ENCODE assay signal across 10 cellular contexts in genomic region chr18:77080283-77080682, GRCh38. TPM values are rescaled to one million over a fixed set of nuclear protein-coding genes. Genes with fewer than 3 reads are reported as not detected.
A peak's percentile ranks its signal among the peaks of the same experiment; 100 is the strongest.
DNase-seq lines count a peak whose midpoint lies in the region; ATAC-seq, FAIRE-seq and TF ChIP-seq lines count a peak whose summit lies in the region.
"Had no signal": no experiment of that assay in that cellular context is flagged by ENCODE, and none has a peak within 500 bp of the region (broad histone marks: within the 10 kb centered on the region; RNA-seq: fewer than 3 reads in every experiment).

No MANE protein-coding gene starts in this region.

- POLR2A ChIA-PET in HEK293T (lab: Yijun Ruan, JAX): no interaction called here

- ATAC-seq in GM21381 (IDR thresholded peaks at IDR 0.05; ENCODE audit: unreplicated experiment) (peak; percentile 89), HG03460 (IDR thresholded peaks at IDR 0.05; ENCODE audit: unreplicated experiment) (peak; percentile 92)
- peak; percentile 88 for ATAC-seq in effector memory CD8-positive, alpha-beta T cell (replicated peaks)

- H3K9me3 Mint-ChIP-seq in effector memory CD8-positive, alpha-beta T cell: no peaks in the 10 kb centered on the region

- H3K27ac Mint-ChIP-seq in effector memory CD8-positive, alpha-beta T cell: peak overlapping the region; percentile 67 to 90

- FAIRE-seq in GM12891 (lab: Jason Lieb, UNC): peak; percentile 91

- H3K4me1 Mint-ChIP-seq in effector memory CD8-positive, alpha-beta T cell (ENCODE audit: low read depth in 2 of 2): peaks cover 78 to 88% of the 10 kb centered on the region in 2 donors

- peak; percentile 44 for DNase-seq in GM12891 (ENCODE audit: insufficient read length, low spot score)
- peak; percentile 58 to 61 (median 60) for DNase-seq in effector memory CD8-positive, alpha-beta T cell
- DNase-seq in stimulated activated CD4-positive, alpha-beta T cell treated with anti-CD3 and anti-CD28 coated beads, Interleukin-2, amount 100 ng/mL, for 24 hours: no peak
- no peak for DNase-seq in activated CD4-positive, alpha-beta T cell treated with anti-CD3 and anti-CD28 coated beads for 4 hours
- DNase-seq in iPS-NIHi11 (ENCODE audit: low spot score): no peak
- DNase-seq in HEK293T (ENCODE audit: extremely low spot score): no peak
- DNase-seq: effector CD4-positive, alpha-beta T cell; SK-N-SH had no signal

- H3K27me3 Mint-ChIP-seq in effector memory CD8-positive, alpha-beta T cell: no peaks in the 10 kb centered on the region

- CTCF ChIA-PET in HEK293T (lab: Yijun Ruan, JAX): no interaction called here

- TF ChIP-seq POLR2A in GM12891 (IDR thresholded peaks at IDR 0.05; ENCODE audit: low read depth, low read length): no peak

- peaks cover 36% of the 10 kb centered on the region for H3K36me3 Mint-ChIP-seq in effector memory CD8-positive, alpha-beta T cell (ENCODE audit: insufficient read depth)

- peak overlapping the region; percentile 55 to 68 for H3K4me3 Mint-ChIP-seq in effector memory CD8-positive, alpha-beta T cell

TF ChIP-seq in GM12891, 5 proteins besides CTCF, POLR2A, EP300 and RAD21:
- peak; percentile 94 for TF ChIP-seq SPI1 (IDR thresholded peaks at IDR 0.05; ENCODE audit: low read depth, low read length)
- TF ChIP-seq TAF1 (IDR thresholded peaks at IDR 0.05; ENCODE audit: low read depth, low read length): no peak
- TF ChIP-seq POU2F2 (IDR thresholded peaks at IDR 0.05; ENCODE audit: low read depth, low read length): no peak

TF ChIP-seq in HEK293T, 16 proteins besides CTCF, POLR2A, EP300 and RAD21:
- TF ChIP-seq TARDBP (IDR thresholded peaks at IDR 0.05) (no peak), FOXA1 (IDR thresholded peaks at IDR 0.05) (no peak), FOXK2 (IDR thresholded peaks at IDR 0.05) (no peak), ARNT (IDR thresholded peaks at IDR 0.05) (no peak), FOXM1 (IDR thresholded peaks at IDR 0.05; ENCODE audit: borderline replicate concordance) (no peak), SUZ12 (IDR thresholded peaks at IDR 0.05) (no peak), NFRKB (IDR thresholded peaks at IDR 0.05) (no peak), LEF1 (IDR thresholded peaks at IDR 0.05; ENCODE audit: borderline replicate concordance) (no peak), CTBP1 (IDR thresholded peaks at IDR 0.05; ENCODE audit: borderline replicate concordance) (no peak), BHLHE40 (IDR thresholded peaks at IDR 0.05; ENCODE audit: borderline replicate concordance) (no peak), HDGF (IDR thresholded peaks at IDR 0.05; ENCODE audit: borderline replicate concordance) (no peak), ELF4 (IDR thresholded peaks at IDR 0.05) (no peak), ZNF384 (IDR thresholded peaks at IDR 0.05) (no peak), L3MBTL2 (conservative IDR thresholded peaks at IDR 0.05) (no peak), SP1 (IDR thresholded peaks at IDR 0.05) (no peak)
- TF ChIP-seq, protein P1, sequence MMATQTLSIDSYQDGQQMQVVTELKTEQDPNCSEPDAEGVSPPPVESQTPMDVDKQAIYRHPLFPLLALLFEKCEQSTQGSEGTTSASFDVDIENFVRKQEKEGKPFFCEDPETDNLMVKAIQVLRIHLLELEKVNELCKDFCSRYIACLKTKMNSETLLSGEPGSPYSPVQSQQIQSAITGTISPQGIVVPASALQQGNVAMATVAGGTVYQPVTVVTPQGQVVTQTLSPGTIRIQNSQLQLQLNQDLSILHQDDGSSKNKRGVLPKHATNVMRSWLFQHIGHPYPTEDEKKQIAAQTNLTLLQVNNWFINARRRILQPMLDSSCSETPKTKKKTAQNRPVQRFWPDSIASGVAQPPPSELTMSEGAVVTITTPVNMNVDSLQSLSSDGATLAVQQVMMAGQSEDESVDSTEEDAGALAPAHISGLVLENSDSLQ (IDR thresholded peaks at IDR 0.05): no peak

RNA-seq across cellular contexts. Expression of gene MBP, which starts 52.3 kb away (rescaled TPM):
- 16.8 TPM for polyA plus RNA-seq in GM12891 (2012; ENCODE audit: low read depth, missing spikeins)

Comparison
In these comparisons a context has a peak if more than half of its experiments do, and no peak if none do; other contexts are left out.
1. DNase-seq: peak in GM12891 (single experiment) and effector memory CD8-positive, alpha-beta T cell (3 of 3); none in stimulated activated CD4-positive, alpha-beta T cell treated with anti-CD3 and anti-CD28 coated beads, Interleukin-2, amount 100 ng/mL, for 24 hours (0 of 2), activated CD4-positive, alpha-beta T cell treated with anti-CD3 and anti-CD28 coated beads for 4 hours (0 of 2), iPS-NIHi11 (single experiment) and HEK293T (single experiment).
2. Peak in every context shown above with its lines, with median percentiles within 50 percentile points of each other: ATAC-seq.